Comparison of ENCODE assay signal across 10 cellular contexts in the genomic region with DNA sequence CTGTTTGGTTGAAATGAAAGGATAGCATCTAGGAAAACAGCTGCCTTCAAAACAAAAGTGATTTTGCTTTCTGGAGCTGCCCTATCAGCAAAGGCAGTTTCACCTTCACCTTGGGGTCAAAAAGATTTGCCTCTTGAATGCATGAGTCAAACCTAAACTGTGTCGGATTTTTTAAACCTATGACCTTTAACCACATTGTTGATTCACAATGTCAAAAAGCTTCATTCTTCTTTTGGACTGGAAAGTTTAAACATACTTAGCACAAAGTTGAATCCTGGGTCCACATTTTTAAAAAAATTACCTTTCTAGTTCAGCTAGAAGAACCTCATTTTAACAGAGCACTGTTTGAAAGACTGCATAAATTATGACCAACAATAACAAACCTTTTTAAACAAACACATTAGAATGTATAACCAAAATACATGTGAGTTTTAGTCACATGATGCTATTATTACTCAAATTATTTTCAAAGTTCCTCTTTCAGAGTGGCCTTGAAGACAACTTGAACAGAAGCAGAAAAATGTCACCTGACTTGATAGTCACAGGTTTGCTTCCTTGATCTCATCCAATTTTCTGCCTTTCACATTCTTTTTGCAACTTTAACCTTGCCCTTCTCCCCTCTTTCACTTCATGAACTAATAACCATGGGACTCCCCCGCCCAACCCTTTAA.
A peak's percentile ranks its signal among the peaks of the same experiment; 100 is the strongest.
DNase-seq lines count a peak whose midpoint lies in the region; ATAC-seq and TF ChIP-seq lines count a peak whose summit lies in the region.
"Had no signal": no experiment of that assay in that cellular context is flagged by ENCODE, and none has a peak within 500 bp of the region (broad histone marks: within the 10 kb centered on the region; RNA-seq: fewer than 3 reads in every experiment).

No MANE protein-coding gene starts in this region.

- POLR2A ChIA-PET in CD4-positive, alpha-beta T cell (lab: Charles Lee): no interaction called here

- H3K9me3 Mint-ChIP-seq in activated T-cell treated with anti-CD3 and anti-CD28 coated beads, Interleukin-2, amount 50 U/mL, for 72 hours: no peaks in the 10 kb centered on the region
- no peaks in the 10 kb centered on the region for H3K9me3 Mint-ChIP-seq in stimulated activated naive CD8-positive, alpha-beta T cell treated with anti-CD3 and anti-CD28 coated beads, Interleukin-15, Interleukin-2, amounts not matched to agents 100 ng/mL and 50 ng/mL, for 24 hours
- H3K9me3 Mint-ChIP-seq in CD4-positive, alpha-beta T cell: no peaks in the 10 kb centered on the region

- H2AFZ ChIP-seq in MM.1S (ENCODE audit: low read length): peak overlapping the region; percentile 74

- peak overlapping the region; percentile 28; the same call in 1 of the 2 replicates for H3K27ac ChIP-seq in MM.1S (ENCODE audit: low read length)
- H3K27ac ChIP-seq in CD4-positive, alpha-beta T cell (ENCODE audit: low read depth, low read length): no peak overlapping the region
- H3K27ac ChIP-seq: BLaER1 had no signal

- H3K4me1 Mint-ChIP-seq in activated T-cell treated with anti-CD3 and anti-CD28 coated beads, Interleukin-2, amount 50 U/mL, for 72 hours (ENCODE audit: low read depth): peaks cover 20% of the 10 kb centered on the region
- peaks cover 32% of the 10 kb centered on the region for H3K4me1 Mint-ChIP-seq in stimulated activated naive CD8-positive, alpha-beta T cell treated with anti-CD3 and anti-CD28 coated beads, Interleukin-15, Interleukin-2, amounts not matched to agents 100 ng/mL and 50 ng/mL, for 24 hours (ENCODE audit: low read depth)
- H3K4me1 Mint-ChIP-seq in CD4-positive, alpha-beta T cell (ENCODE audit: low read depth): no peaks in the 10 kb centered on the region

- no peaks in the 10 kb centered on the region for H3K36me3 ChIP-seq in MM.1S (replicated peaks; ENCODE audit: insufficient read depth, low read length)
- H3K36me3 ChIP-seq: BLaER1 had no signal

- 0 out of 2 replicates have a peak, but pooled peaks cover 11% of the 10 kb centered on the region for H3F3A ChIP-seq in MM.1S (ENCODE audit: insufficient read depth, low read length)

- H4K20me1 ChIP-seq in MM.1S (ENCODE audit: insufficient read depth, low read length): no peaks in the 10 kb centered on the region
- H4K20me1 ChIP-seq: BLaER1 had no signal

- peak; percentile 17 to 22 for DNase-seq in activated T-cell treated with anti-CD3 and anti-CD28 coated beads, Interleukin-2, amount 50 U/mL, for 72 hours
- no peak for DNase-seq in activated T-cell treated with anti-CD3 and anti-CD28 coated beads, Interleukin-2, amount 50 U/mL, for 1 hour
- DNase-seq in MM.1S (peak; percentile 80), NK-92 (lab: John Stamatoyannopoulos, UW; ENCODE audit: unreplicated experiment) (no peak), DMS79 treated with DMSO at 0.1 percent for 48 hours (lab: John Stamatoyannopoulos, UW) (no peak)
- DNase-seq in CD4-positive, alpha-beta T cell: no peak
- DNase-seq: effector memory CD4-positive, alpha-beta T cell had no signal

- H3K9me3 ChIP-seq in MM.1S (replicated peaks; ENCODE audit: insufficient read depth, low read length): no peaks in the 10 kb centered on the region
- no peaks in the 10 kb centered on the region for H3K9me3 ChIP-seq in CD4-positive, alpha-beta T cell (ENCODE audit: control insufficient read depth, low read length)
- H3K9me3 ChIP-seq: BLaER1 had no signal

- H3K9me2 ChIP-seq in MM.1S (replicated peaks; ENCODE audit: insufficient read depth, low read length): no peaks in the 10 kb centered on the region

- peaks cover 30% of the 10 kb centered on the region for H3K4me1 ChIP-seq in MM.1S (ENCODE audit: low read length)

- H3K4me3 Mint-ChIP-seq in activated T-cell treated with anti-CD3 and anti-CD28 coated beads, Interleukin-2, amount 50 U/mL, for 72 hours: peak overlapping the region; percentile 54 to 70
- no peak overlapping the region for H3K4me3 Mint-ChIP-seq in stimulated activated naive CD8-positive, alpha-beta T cell treated with anti-CD3 and anti-CD28 coated beads, Interleukin-15, Interleukin-2, amounts not matched to agents 100 ng/mL and 50 ng/mL, for 24 hours
- no peak overlapping the region for H3K4me3 Mint-ChIP-seq in CD4-positive, alpha-beta T cell

- H3K36me3 Mint-ChIP-seq in activated T-cell treated with anti-CD3 and anti-CD28 coated beads, Interleukin-2, amount 50 U/mL, for 72 hours (ENCODE audit: insufficient read depth in 2 of 2): no peaks in the 10 kb centered on the region
- no peaks in the 10 kb centered on the region for H3K36me3 Mint-ChIP-seq in stimulated activated naive CD8-positive, alpha-beta T cell treated with anti-CD3 and anti-CD28 coated beads, Interleukin-15, Interleukin-2, amounts not matched to agents 100 ng/mL and 50 ng/mL, for 24 hours (ENCODE audit: low read depth)
- H3K36me3 Mint-ChIP-seq in CD4-positive, alpha-beta T cell (ENCODE audit: low read depth): no peaks in the 10 kb centered on the region

- H3K9ac ChIP-seq in MM.1S (ENCODE audit: low read length): no peak overlapping the region
- H3K9ac ChIP-seq: BLaER1 had no signal

- CTCF ChIA-PET in CD4-positive, alpha-beta T cell (lab: Charles Lee): no interaction called here

- H3K27me3 Mint-ChIP-seq in activated T-cell treated with anti-CD3 and anti-CD28 coated beads, Interleukin-2, amount 50 U/mL, for 72 hours (ENCODE audit: low read depth): no peaks in the 10 kb centered on the region
- H3K27me3 Mint-ChIP-seq in stimulated activated naive CD8-positive, alpha-beta T cell treated with anti-CD3 and anti-CD28 coated beads, Interleukin-15, Interleukin-2, amounts not matched to agents 100 ng/mL and 50 ng/mL, for 24 hours: no peaks in the 10 kb centered on the region
- H3K27me3 Mint-ChIP-seq in CD4-positive, alpha-beta T cell: peaks cover 16% of the 10 kb centered on the region

- ATAC-seq in activated T-cell treated with anti-CD3 and anti-CD28 coated beads, Interleukin-2, amount 50 U/mL, for 72 hours (replicated peaks in 1 of 2): peak; percentile 79 to 80
- ATAC-seq in HG02678 (IDR thresholded peaks at IDR 0.05; ENCODE audit: unreplicated experiment): peak; percentile 73
- no peak for ATAC-seq in CD4-positive, alpha-beta T cell (ENCODE audit: poor library complexity)

- H3K79me2 ChIP-seq in MM.1S (ENCODE audit: low read length): no peaks in the 10 kb centered on the region

- no peaks in the 10 kb centered on the region for H3K27me3 ChIP-seq in MM.1S (replicated peaks; ENCODE audit: insufficient read depth, low read length)
- H3K27me3 ChIP-seq in CD4-positive, alpha-beta T cell (ENCODE audit: control insufficient read depth, insufficient read depth, low read length): no peaks in the 10 kb centered on the region
- H3K27me3 ChIP-seq: BLaER1 had no signal

- 0 out of 2 replicates have a peak overlapping the region, but pooled peaks have one; percentile 8 for H3K4me3 ChIP-seq in MM.1S (ENCODE audit: low read length)
- H3K4me3 ChIP-seq: BLaER1 had no signal

- no peak for TF ChIP-seq CTCF in MM.1S (IDR thresholded peaks at IDR 0.05; ENCODE audit: low read length)
- no peak for TF ChIP-seq CTCF in CD4-positive, alpha-beta T cell (IDR thresholded peaks at IDR 0.05)

- H3K27ac Mint-ChIP-seq in activated T-cell treated with anti-CD3 and anti-CD28 coated beads, Interleukin-2, amount 50 U/mL, for 72 hours: no peak overlapping the region
- peak overlapping the region; percentile 81 for H3K27ac Mint-ChIP-seq in stimulated activated naive CD8-positive, alpha-beta T cell treated with anti-CD3 and anti-CD28 coated beads, Interleukin-15, Interleukin-2, amounts not matched to agents 100 ng/mL and 50 ng/mL, for 24 hours
- no peak overlapping the region for H3K27ac Mint-ChIP-seq in CD4-positive, alpha-beta T cell

- H3K4me2 ChIP-seq in MM.1S (ENCODE audit: low read depth, low read length): peak overlapping the region; percentile 56
- H3K4me2 ChIP-seq: BLaER1 had no signal

- intact Hi-C loops in CD4-positive, alpha-beta T cell (cut with DNase I, micrococcal nuclease): no loop called here

Comparison
In these comparisons a context has a peak if more than half of its experiments do, and no peak if none do; other contexts are left out.
1. DNase-seq: peak in activated T-cell treated with anti-CD3 and anti-CD28 coated beads, Interleukin-2, amount 50 U/mL, for 72 hours (2 of 2) and MM.1S (single experiment); none in activated T-cell treated with anti-CD3 and anti-CD28 coated beads, Interleukin-2, amount 50 U/mL, for 1 hour (single experiment), CD4-positive, alpha-beta T cell (0 of 10), NK-92 (single experiment) and DMS79 treated with DMSO at 0.1 percent for 48 hours (single experiment).
2. H3K4me3 Mint-ChIP-seq: peak in activated T-cell treated with anti-CD3 and anti-CD28 coated beads, Interleukin-2, amount 50 U/mL, for 72 hours (2 of 2); none in stimulated activated naive CD8-positive, alpha-beta T cell treated with anti-CD3 and anti-CD28 coated beads, Interleukin-15, Interleukin-2, amounts not matched to agents 100 ng/mL and 50 ng/mL, for 24 hours (single experiment) and CD4-positive, alpha-beta T cell (single experiment).